In genomic region chr3:183844606-183845005, GRCh38 we compare ENCODE assay signal across 14 cellular contexts. TPM values are rescaled to one million over a fixed set of nuclear protein-coding genes. Genes with fewer than 3 reads are reported as not detected.
DNase-seq lines count a peak whose midpoint lies in the region; ATAC-seq and TF ChIP-seq lines count a peak whose summit lies in the region.
"Had no signal": no experiment of that assay in that cellular context is flagged by ENCODE, and none has a peak within 500 bp of the region (broad histone marks: within the 10 kb centered on the region; RNA-seq: fewer than 3 reads in every experiment).

No MANE protein-coding gene starts in this region.

- H3K27ac Mint-ChIP-seq in GM23338 = no peak overlapping the region
- H3K27ac Mint-ChIP-seq: activated CD4-positive, alpha-beta memory T cell treated with anti-CD3 and anti-CD28 coated beads, Interleukin-2, amount 10 ng/mL, durations not matched to agents 7 days and 5 days; nephron progenitor cell had no signal

- peaks cover 71% of the 10 kb centered on the region for H3K36me3 Mint-ChIP-seq in GM23338 (ENCODE audit: low read depth)

- H3K27me3 ChIP-seq in kidney epithelial cell (ENCODE audit: control insufficient read depth, insufficient read depth, low read length) (no peaks in the 10 kb centered on the region), GM23338 (ENCODE audit: insufficient read depth) (no peaks in the 10 kb centered on the region)
- H3K27me3 ChIP-seq: colonic mucosa, Peyer's patch had no signal

- H3K4me3 ChIP-seq in astrocyte of the cerebellum (ENCODE audit: low read depth, low read length) = no peak overlapping the region
- H3K4me3 ChIP-seq in kidney epithelial cell (ENCODE audit: low read depth, low read length) = no peak overlapping the region
- no peak overlapping the region for H3K4me3 ChIP-seq in OCI-LY7 (ENCODE audit: low read depth, low read length, poor library complexity, severe bottlenecking)
- no peak overlapping the region for H3K4me3 ChIP-seq in GM23338
- H3K4me3 ChIP-seq: colonic mucosa, Peyer's patch had no signal

- H3K4me1 Mint-ChIP-seq in GM23338 = no peaks in the 10 kb centered on the region
- H3K4me1 Mint-ChIP-seq: nephron progenitor cell had no signal

- in situ Hi-C loops in astrocyte of the cerebellum (cut with HindIII; ENCODE audit: low sequenced_read_pairs) = no loop called here

- H3K9me2 ChIP-seq in OCI-LY7 (ENCODE audit: insufficient read depth, low read length) (no peaks in the 10 kb centered on the region), GM23338 (ENCODE audit: insufficient read depth) (no peaks in the 10 kb centered on the region)

- ATAC-seq in GM23338 (no peak), HG02588 (IDR thresholded peaks at IDR 0.05; ENCODE audit: unreplicated experiment) (no peak), HG02642 (IDR thresholded peaks at IDR 0.05; ENCODE audit: poor library complexity, unreplicated experiment) (no peak)

- POLR2A ChIA-PET in OCI-LY7 (lab: Charles Lee) = interaction anchor here (0.7 to 1.2 kb wide), 4 partner anchors 11 to 75 kb away, joined by 3 read pairs; no protein-coding TSS in a partner anchor

- no peak for TF ChIP-seq CTCF in astrocyte of the cerebellum (IDR thresholded peaks at IDR 0.05; ENCODE audit: low read depth, low read length, missing control alignments)
- no peak for TF ChIP-seq CTCF in kidney epithelial cell (IDR thresholded peaks at IDR 0.05; ENCODE audit: insufficient read depth, low read length, poor library complexity, severe bottlenecking)
- TF ChIP-seq CTCF in OCI-LY7 (conservative IDR thresholded peaks at IDR 0.05; ENCODE audit: low read length) = no peak
- no peak for TF ChIP-seq CTCF in GM23338 (conservative IDR thresholded peaks at IDR 0.05; ENCODE audit: low read depth in 2 of 2)

- H3K36me3 ChIP-seq in kidney epithelial cell (ENCODE audit: control insufficient read depth, insufficient read depth, low read length) (no peaks in the 10 kb centered on the region), OCI-LY7 (ENCODE audit: insufficient read depth, low read length) (peaks cover 86% of the 10 kb centered on the region), GM23338 (ENCODE audit: insufficient read depth) (peaks cover 42% of the 10 kb centered on the region)

- no peak overlapping the region for H3K27ac ChIP-seq in OCI-LY7 (ENCODE audit: low read depth, low read length, poor library complexity, severe bottlenecking)
- no peak overlapping the region for H3K27ac ChIP-seq in GM23338 (ENCODE audit: low read depth)
- H3K27ac ChIP-seq: colonic mucosa, Peyer's patch had no signal

- H3K79me2 ChIP-seq in OCI-LY7 (ENCODE audit: insufficient read depth, low read depth, low read length) (no peaks in the 10 kb centered on the region), GM23338 (replicated peaks; ENCODE audit: insufficient read depth) (peaks cover 4% of the 10 kb centered on the region; the same call in 1 of the 2 replicates)

- DNase-seq in AG08396 (ENCODE audit: low spot score) (peak; percentile 49), HPDE6-E6E7 (ENCODE audit: extremely low spot score) (peak; percentile 71), astrocyte of the cerebellum (ENCODE audit: low read depth) (peak; percentile 45), kidney epithelial cell (ENCODE audit: low read depth) (peak; percentile 50), OCI-LY7 (ENCODE audit: low spot score) (no peak), GM23338 (ENCODE audit: low spot score) (no peak)
- DNase-seq: activated CD4-positive, alpha-beta memory T cell treated with anti-CD3 and anti-CD28 coated beads, Interleukin-2, amount 10 ng/mL, durations not matched to agents 7 days and 5 days; colonic mucosa; DMS 273 treated with DMSO at 0.1 percent for 48 hours; NCI-H1930; nephron progenitor cell; Peyer's patch had no signal

- no peaks in the 10 kb centered on the region for H3F3A ChIP-seq in GM23338 (replicated peaks; ENCODE audit: low read depth)

- H4K20me1 ChIP-seq in OCI-LY7 (ENCODE audit: insufficient read depth, low read length) (no peaks in the 10 kb centered on the region), GM23338 (replicated peaks; ENCODE audit: insufficient read depth) (no peaks in the 10 kb centered on the region)

- no peak overlapping the region for H3K4me3 Mint-ChIP-seq in GM23338
- H3K4me3 Mint-ChIP-seq: activated CD4-positive, alpha-beta memory T cell treated with anti-CD3 and anti-CD28 coated beads, Interleukin-2, amount 10 ng/mL, durations not matched to agents 7 days and 5 days; nephron progenitor cell had no signal

- H2AFZ ChIP-seq in OCI-LY7 (ENCODE audit: low read length) = no peak overlapping the region
- no peak overlapping the region for H2AFZ ChIP-seq in GM23338

- no peaks in the 10 kb centered on the region for H3K27me3 Mint-ChIP-seq in GM23338 (ENCODE audit: insufficient read depth, low read depth, poor library complexity)
- H3K27me3 Mint-ChIP-seq: activated CD4-positive, alpha-beta memory T cell treated with anti-CD3 and anti-CD28 coated beads, Interleukin-2, amount 10 ng/mL, durations not matched to agents 7 days and 5 days had no signal

- intact Hi-C loops in OCI-LY7 (cut with micrococcal nuclease; ENCODE audit: unreplicated experiment) = no loop called here

- no peaks in the 10 kb centered on the region for H3K9me3 Mint-ChIP-seq in GM23338
- H3K9me3 Mint-ChIP-seq: activated CD4-positive, alpha-beta memory T cell treated with anti-CD3 and anti-CD28 coated beads, Interleukin-2, amount 10 ng/mL, durations not matched to agents 7 days and 5 days; nephron progenitor cell had no signal

- CTCF ChIA-PET in OCI-LY7 (lab: Charles Lee; ENCODE audit: unreplicated experiment) = no interaction called here

- BruUV-seq in OCI-LY7 (replicated peaks; lab: Mats Ljungman, UMichigan) = no TSS peak

- H3K4me2 ChIP-seq in OCI-LY7 (ENCODE audit: low read length) = no peak overlapping the region
- H3K4me2 ChIP-seq in GM23338 = no peak overlapping the region

- H3K4me1 ChIP-seq in OCI-LY7 (ENCODE audit: insufficient read depth, low read length, poor library complexity, severe bottlenecking) (no peaks in the 10 kb centered on the region), GM23338 (ENCODE audit: insufficient read depth) (no peaks in the 10 kb centered on the region)
- H3K4me1 ChIP-seq: colonic mucosa, Peyer's patch had no signal

- H3K9me3 ChIP-seq in OCI-LY7 (ENCODE audit: low read length) = no peaks in the 10 kb centered on the region
- H3K9me3 ChIP-seq: colonic mucosa, Peyer's patch had no signal

TF ChIP-seq in GM23338, 12 proteins besides CTCF, POLR2A, EP300 and RAD21:
- TF ChIP-seq JUNB (IDR thresholded peaks at IDR 0.05; ENCODE audit: unreplicated experiment) = no peak
- TF ChIP-seq, protein P1, sequence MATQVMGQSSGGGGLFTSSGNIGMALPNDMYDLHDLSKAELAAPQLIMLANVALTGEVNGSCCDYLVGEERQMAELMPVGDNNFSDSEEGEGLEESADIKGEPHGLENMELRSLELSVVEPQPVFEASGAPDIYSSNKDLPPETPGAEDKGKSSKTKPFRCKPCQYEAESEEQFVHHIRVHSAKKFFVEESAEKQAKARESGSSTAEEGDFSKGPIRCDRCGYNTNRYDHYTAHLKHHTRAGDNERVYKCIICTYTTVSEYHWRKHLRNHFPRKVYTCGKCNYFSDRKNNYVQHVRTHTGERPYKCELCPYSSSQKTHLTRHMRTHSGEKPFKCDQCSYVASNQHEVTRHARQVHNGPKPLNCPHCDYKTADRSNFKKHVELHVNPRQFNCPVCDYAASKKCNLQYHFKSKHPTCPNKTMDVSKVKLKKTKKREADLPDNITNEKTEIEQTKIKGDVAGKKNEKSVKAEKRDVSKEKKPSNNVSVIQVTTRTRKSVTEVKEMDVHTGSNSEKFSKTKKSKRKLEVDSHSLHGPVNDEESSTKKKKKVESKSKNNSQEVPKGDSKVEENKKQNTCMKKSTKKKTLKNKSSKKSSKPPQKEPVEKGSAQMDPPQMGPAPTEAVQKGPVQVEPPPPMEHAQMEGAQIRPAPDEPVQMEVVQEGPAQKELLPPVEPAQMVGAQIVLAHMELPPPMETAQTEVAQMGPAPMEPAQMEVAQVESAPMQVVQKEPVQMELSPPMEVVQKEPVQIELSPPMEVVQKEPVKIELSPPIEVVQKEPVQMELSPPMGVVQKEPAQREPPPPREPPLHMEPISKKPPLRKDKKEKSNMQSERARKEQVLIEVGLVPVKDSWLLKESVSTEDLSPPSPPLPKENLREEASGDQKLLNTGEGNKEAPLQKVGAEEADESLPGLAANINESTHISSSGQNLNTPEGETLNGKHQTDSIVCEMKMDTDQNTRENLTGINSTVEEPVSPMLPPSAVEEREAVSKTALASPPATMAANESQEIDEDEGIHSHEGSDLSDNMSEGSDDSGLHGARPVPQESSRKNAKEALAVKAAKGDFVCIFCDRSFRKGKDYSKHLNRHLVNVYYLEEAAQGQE (IDR thresholded peaks at IDR 0.05; ENCODE audit: unreplicated experiment) = no peak
- TF ChIP-seq EZH2 (IDR thresholded peaks at IDR 0.05; ENCODE audit: low read depth, unreplicated experiment) = no peak
- TF ChIP-seq POLR2AphosphoS5 (IDR thresholded peaks at IDR 0.05; ENCODE audit: low read depth) = no peak

RNA-seq across cellular contexts. Expression of gene MAP6D1, which starts 19.2 kb away (rescaled TPM):
- 3.3 and 3.4 TPM in 2 replicates for total RNA-seq in kidney epithelial cell
- total RNA-seq in OCI-LY7 (2014; rRNA removed; shearing (Covaris generic)) = 0.88 and 1.5 TPM in 2 replicates
- 1.1 TPM in 2 replicates for total RNA-seq in OCI-LY7 (2022)
- total RNA-seq in GM23338 (2014; rRNA removed; shearing (Covaris generic)) = 8.2 and 10.6 TPM in 2 replicates
- polyA plus RNA-seq in GM23338 (2016; fragmentation: Nextera tagmentation; extraction: Ambion mirVana) = 1.1 and 2.6 TPM in 2 replicates

RNA-seq across cellular contexts. Expression of gene PARL, which starts 40.1 kb away (rescaled TPM):
- 38.5 and 45.3 TPM in 2 replicates for total RNA-seq in kidney epithelial cell
- 43.5 and 46.1 TPM in 2 replicates for total RNA-seq in OCI-LY7 (2014; rRNA removed; shearing (Covaris generic))
- total RNA-seq in OCI-LY7 (2022) = 68.2 and 69.3 TPM in 2 replicates
- 65.7 and 67.5 TPM in 2 replicates for total RNA-seq in GM23338 (2014; rRNA removed; shearing (Covaris generic))
- 78.7 and 82.7 TPM in 2 replicates for polyA plus RNA-seq in GM23338 (2016; fragmentation: Nextera tagmentation; extraction: Ambion mirVana)

Comparison
In these comparisons a context has a peak if more than half of its experiments do, and no peak if none do; other contexts are left out.
1. DNase-seq: peak in AG08396 (single experiment), HPDE6-E6E7 (single experiment), astrocyte of the cerebellum (single experiment) and kidney epithelial cell (single experiment); none in OCI-LY7 (single experiment) and GM23338 (single experiment).